ENCODE assay signal across 26 cellular contexts in the genomic region with DNA sequence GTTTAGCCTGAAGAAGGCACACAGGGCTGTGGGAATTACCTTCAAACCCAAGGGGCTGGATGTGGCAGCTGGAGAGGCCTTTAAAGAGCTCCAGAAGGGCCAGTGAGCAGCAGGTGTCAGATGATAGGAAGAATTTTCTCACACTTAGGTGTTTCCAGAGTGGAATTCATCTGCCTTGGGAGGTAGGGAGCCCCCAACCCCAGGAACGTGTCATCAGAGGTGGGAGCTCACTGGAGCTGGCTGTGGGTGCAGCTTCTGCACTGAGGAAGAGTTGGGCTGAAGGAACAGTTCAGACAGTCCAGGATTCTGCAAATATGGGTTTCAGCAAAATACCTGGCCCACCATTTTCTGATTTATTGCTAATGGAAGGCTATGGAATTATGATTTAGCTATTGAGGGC.
"Had no signal": no experiment of that assay in that cellular context is flagged by ENCODE, and none has a peak within 500 bp of the region (broad histone marks: within the 10 kb centered on the region; RNA-seq: fewer than 3 reads in every experiment).

No MANE protein-coding gene starts in this region.

- DNase-seq: kidney; left colon; left lung; lower lobe of right lung; naive thymus-derived CD8-positive, alpha-beta T cell; occipital lobe; ovary; stimulated activated CD4-positive, alpha-beta T cell treated with anti-CD3 and anti-CD28 coated beads, Interleukin-12 subunit alpha, Interleukin-12 subunit beta, amount 100 ng/mL, for 4 hours; stimulated activated CD4-positive, alpha-beta T cell treated with anti-CD3 and anti-CD28 coated beads, Interleukin-15, amount 100 ng/mL, for 24 hours; stimulated activated CD4-positive, alpha-beta T cell treated with anti-CD3 and anti-CD28 coated beads, Interleukin-2, amount 100 ng/mL, for 24 hours; stimulated activated CD4-positive, alpha-beta T cell treated with anti-CD3 and anti-CD28 coated beads, Interleukin-4, amount 100 ng/mL, for 1 hour; stimulated activated naive B cell treated with anti-CD40 and anti-IgM and Interleukin-4, amounts not matched to agents 10 μg/mL and 1 μg/mL and 100 μg/mL, for 72 hours; stimulated activated naive CD8-positive, alpha-beta T cell treated with anti-CD3 and anti-CD28 coated beads, Interleukin-15, Interleukin-2, amounts not matched to agents 100 U/mL and 50 U/mL, for 24 hours; stomach; tibial artery; uterus had no signal

- H3K4me3 ChIP-seq: hepatocyte, left lung, lower lobe of right lung, neural progenitor cell, ovary, right atrium auricular region, right lobe of liver, stomach, suprapubic skin, thoracic aorta, tibial artery, uterus had no signal

- H3K9ac ChIP-seq: neural progenitor cell had no signal

- H3K27me3 Mint-ChIP-seq: progenitor cell of endocrine pancreas; stimulated activated naive B cell treated with anti-CD40 and anti-IgM and Interleukin-4, amounts not matched to agents 10 μg/mL and 1 μg/mL and 100 μg/mL, for 72 hours had no signal

- H3K27ac ChIP-seq: hepatocyte, left lung, lower lobe of right lung, neural progenitor cell, neutrophil, ovary, right atrium auricular region, right lobe of liver, suprapubic skin, thoracic aorta, tibial artery, uterus had no signal

- H3K9me3 Mint-ChIP-seq: naive thymus-derived CD8-positive, alpha-beta T cell; type B pancreatic cell had no signal

- H3K4me3 Mint-ChIP-seq: naive thymus-derived CD8-positive, alpha-beta T cell; nephron; neural progenitor cell; stimulated activated naive B cell treated with anti-CD40 and anti-IgM and Interleukin-4, amounts not matched to agents 10 μg/mL and 1 μg/mL and 100 μg/mL, for 72 hours; type B pancreatic cell had no signal

- ATAC-seq: left colon; left lung; lower lobe of right lung; naive thymus-derived CD8-positive, alpha-beta T cell; stimulated activated naive B cell treated with anti-CD40 and anti-IgM and Interleukin-4, amounts not matched to agents 10 μg/mL and 1 μg/mL and 100 μg/mL, for 72 hours; stimulated activated naive CD8-positive, alpha-beta T cell treated with anti-CD3 and anti-CD28 coated beads, Interleukin-15, Interleukin-2, amounts not matched to agents 100 U/mL and 50 U/mL, for 24 hours had no signal

- H3K36me3 ChIP-seq: left lung, lower lobe of right lung, neural progenitor cell, neutrophil, ovary, right atrium auricular region, right lobe of liver, stomach, suprapubic skin, thoracic aorta, tibial artery, uterus had no signal

- H3K27me3 ChIP-seq: hepatocyte, left lung, neural progenitor cell, neutrophil, ovary, right atrium auricular region, right lobe of liver, stomach, suprapubic skin, tibial artery, uterus had no signal

- H3K4me1 ChIP-seq: left lung, lower lobe of right lung, right atrium auricular region, right lobe of liver, suprapubic skin, tibial artery, uterus had no signal

- H3K9me3 ChIP-seq: left lung, lower lobe of right lung, neutrophil, ovary, right atrium auricular region, right lobe of liver, stomach, suprapubic skin, thoracic aorta, tibial artery, uterus had no signal

- H3K27ac Mint-ChIP-seq: naive thymus-derived CD8-positive, alpha-beta T cell; nephron; neural progenitor cell; progenitor cell of endocrine pancreas; stimulated activated naive B cell treated with anti-CD40 and anti-IgM and Interleukin-4, amounts not matched to agents 10 μg/mL and 1 μg/mL and 100 μg/mL, for 72 hours; type B pancreatic cell had no signal

- H3K36me3 Mint-ChIP-seq: naive thymus-derived CD8-positive, alpha-beta T cell; type B pancreatic cell had no signal
